In genomic region chr21:46634427-46634826, GRCh38 we compare ENCODE assay signal across 10 cellular contexts. TPM values are rescaled to one million over a fixed set of nuclear protein-coding genes. Genes with fewer than 3 reads are reported as not detected.
A peak's percentile ranks its signal among the peaks of the same experiment; 100 is the strongest.
DNase-seq lines count a peak whose midpoint lies in the region; ATAC-seq, FAIRE-seq and TF ChIP-seq lines count a peak whose summit lies in the region.
"Had no signal": no experiment of that assay in that cellular context is flagged by ENCODE, and none has a peak within 500 bp of the region (broad histone marks: within the 10 kb centered on the region; RNA-seq: fewer than 3 reads in every experiment).

No MANE protein-coding gene starts in this region.

- H3K9ac ChIP-seq in mesenchymal stem cell (ENCODE audit: low read length), result peak overlapping the region; percentile 98

- H2BK12ac ChIP-seq in mesenchymal stem cell (ENCODE audit: low read length in 2 of 2), result no peak overlapping the region

- H3K4me2 ChIP-seq in mesenchymal stem cell (ENCODE audit: low read length, poor library complexity, severe bottlenecking), result no peak overlapping the region

- no peak for FAIRE-seq in small intestine (lab: Jason Lieb, UNC)

- no peak for ATAC-seq in heart right ventricle
- no peak for ATAC-seq in Right ventricle myocardium superior (ENCODE audit: poor library complexity)
- no peak for ATAC-seq in upper lobe of right lung

- WGBS in heart right ventricle, 2 donors, result 89 to 95% methylated on average over 8 of the region's 8 CpGs
- WGBS in adrenal gland, 4 donors, result 70 to 86% (median 76%) methylated on average over 8 of the region's 8 CpGs
- 91% methylated on average over 8 of the region's 8 CpGs for WGBS in mesenchymal stem cell
- WGBS in small intestine, 3 donors, result 73 to 87% (median 83%) methylated on average over 8 of the region's 8 CpGs

- H3K27me3 ChIP-seq in heart right ventricle, result no peaks in the 10 kb centered on the region
- no peaks in the 10 kb centered on the region for H3K27me3 ChIP-seq in adrenal gland
- peaks cover 0 to under 1% of the 10 kb centered on the region in 2 experiments for H3K27me3 ChIP-seq in mesenchymal stem cell (ENCODE audit: control insufficient read depth in 1 of 2, insufficient read depth in 1 of 2, low read length in 2 of 2)
- H3K27me3 ChIP-seq in upper lobe of right lung, result no peaks in the 10 kb centered on the region
- no peaks in the 10 kb centered on the region for H3K27me3 ChIP-seq in small intestine (ENCODE audit: control insufficient read depth in 2 of 2, insufficient read depth in 2 of 2, low read length in 2 of 2)

- peaks cover 0 to 44% (median 33%) of the 10 kb centered on the region in 9 donors for H3K4me1 ChIP-seq in heart right ventricle
- peaks cover 10 to 33% of the 10 kb centered on the region in 2 donors for H3K4me1 ChIP-seq in adrenal gland (replicated peaks in 1 of 2)
- H3K4me1 ChIP-seq in mesenchymal stem cell (ENCODE audit: control insufficient read depth, insufficient read depth, low read depth, low read length), result peaks cover 5% of the 10 kb centered on the region
- H3K4me1 ChIP-seq in upper lobe of right lung, result peaks cover 32% of the 10 kb centered on the region
- H3K4me1 ChIP-seq in small intestine (ENCODE audit: control insufficient read depth in 2 of 2, insufficient read depth in 1 of 2, low read depth in 1 of 2, low read length in 1 of 2), result peaks cover 0 to 2% of the 10 kb centered on the region in 2 donors

- H3K79me1 ChIP-seq in mesenchymal stem cell (replicated peaks; ENCODE audit: low read length, poor library complexity, severe bottlenecking), result no peaks in the 10 kb centered on the region

- no peak overlapping the region for H3K23ac ChIP-seq in mesenchymal stem cell (ENCODE audit: low read length in 2 of 2)

- H2BK15ac ChIP-seq in mesenchymal stem cell (ENCODE audit: low read depth, poor library complexity, severe bottlenecking), result no peak overlapping the region

- peak overlapping the region; percentile 80 for H4K8ac ChIP-seq in mesenchymal stem cell (ENCODE audit: low read length)

- DNase-seq in heart right ventricle (no peak), Right ventricle myocardium superior (no peak), adrenal gland (no peak), mesenchymal stem cell (no peak), upper lobe of right lung (peak; percentile 53), germinal center (ENCODE audit: low spot score) (no peak), small intestine (no peak), glomerular visceral epithelial cell (ENCODE audit: extremely low spot score) (no peak)

- TF ChIP-seq POLR2A in adrenal gland (IDR thresholded peaks at IDR 0.05), result no peak

- H3K4ac ChIP-seq in mesenchymal stem cell (ENCODE audit: low read depth in 1 of 2, low read length in 2 of 2), result peak overlapping the region in 1 of 2 experiments; percentile 54

- no peak overlapping the region for H2BK5ac ChIP-seq in mesenchymal stem cell (ENCODE audit: low read depth, low read length, poor library complexity, severe bottlenecking)

- H2AK5ac ChIP-seq in mesenchymal stem cell (ENCODE audit: low read length, severe bottlenecking), result no peak overlapping the region

- H2AFZ ChIP-seq in mesenchymal stem cell (ENCODE audit: low read depth, low read length), result no peak overlapping the region

- no peak overlapping the region for H3K18ac ChIP-seq in mesenchymal stem cell (ENCODE audit: low read depth in 1 of 2, low read length in 2 of 2)

- no peak overlapping the region for H3K14ac ChIP-seq in mesenchymal stem cell (ENCODE audit: low read length in 2 of 2)

- H3K27ac ChIP-seq in heart right ventricle (peak overlapping the region in 9 of 10 donors; percentile 95 to 99 (median 98)), adrenal gland (peak overlapping the region in 4 of 5 donors; percentile 96 to 100 (median 98)), mesenchymal stem cell (ENCODE audit: low read length, poor library complexity, severe bottlenecking) (peak overlapping the region; percentile 93), upper lobe of right lung (peak overlapping the region; percentile 99), small intestine (ENCODE audit: low read depth in 1 of 2, low read length in 1 of 2) (peak overlapping the region in 1 of 2 donors; percentile 94)

- no peak for TF ChIP-seq CTCF in heart right ventricle (IDR thresholded peaks at IDR 0.05)
- TF ChIP-seq CTCF in adrenal gland (IDR thresholded peaks at IDR 0.05), result no peak
- TF ChIP-seq CTCF in upper lobe of right lung (IDR thresholded peaks at IDR 0.05), result no peak

- intact Hi-C loops in heart right ventricle (cut with DNase I), result no loop called here
- intact Hi-C loops in Right ventricle myocardium superior (cut with DNase I), result no loop called here
- intact Hi-C loops in adrenal gland (cut with DNase I), result no loop called here
- intact Hi-C loops in upper lobe of right lung (cut with DNase I), result no loop called here

- H3K4me3 ChIP-seq in heart right ventricle, result peak overlapping the region in 8 of 10 donors; percentile 80 to 96 (median 90)
- H3K4me3 ChIP-seq in adrenal gland, result peak overlapping the region in 1 of 4 donors; percentile 93
- peak overlapping the region in 1 of 2 experiments; percentile 99 for H3K4me3 ChIP-seq in mesenchymal stem cell (ENCODE audit: insufficient read depth in 1 of 2, low read depth in 1 of 2, low read length in 2 of 2)
- H3K4me3 ChIP-seq in upper lobe of right lung, result peak overlapping the region; percentile 96
- no peak overlapping the region for H3K4me3 ChIP-seq in small intestine (ENCODE audit: low read depth in 1 of 2, low read length in 2 of 2)

- no peak overlapping the region for H2BK120ac ChIP-seq in mesenchymal stem cell (ENCODE audit: low read depth, low read length)

- no peak overlapping the region for H4K91ac ChIP-seq in mesenchymal stem cell (ENCODE audit: low read length)

- peaks cover 0 to 13% (median 0%) of the 10 kb centered on the region in 9 donors for H3K36me3 ChIP-seq in heart right ventricle
- H3K36me3 ChIP-seq in adrenal gland (replicated peaks in 1 of 2), result no peaks in the 10 kb centered on the region
- H3K36me3 ChIP-seq in mesenchymal stem cell (ENCODE audit: control insufficient read depth in 1 of 2, insufficient read depth in 2 of 2, low read depth in 1 of 2, low read length in 2 of 2), result peaks cover 0 to 21% of the 10 kb centered on the region in 2 experiments
- H3K36me3 ChIP-seq in upper lobe of right lung, result peaks cover 11% of the 10 kb centered on the region
- H3K36me3 ChIP-seq in small intestine (ENCODE audit: control insufficient read depth in 2 of 2, insufficient read depth in 2 of 2, low read length in 2 of 2), result peaks cover 0 to 3% of the 10 kb centered on the region in 2 donors

- no peaks in the 10 kb centered on the region for H3K9me3 ChIP-seq in heart right ventricle
- H3K9me3 ChIP-seq in adrenal gland (replicated peaks in 1 of 3), result no peaks in the 10 kb centered on the region
- no peaks in the 10 kb centered on the region for H3K9me3 ChIP-seq in mesenchymal stem cell (ENCODE audit: control insufficient read depth, low read length)
- H3K9me3 ChIP-seq in upper lobe of right lung, result no peaks in the 10 kb centered on the region
- H3K9me3 ChIP-seq in small intestine (ENCODE audit: control insufficient read depth, low read depth), result no peaks in the 10 kb centered on the region

RNA-seq across cellular contexts. Expression of gene PRMT2, which starts 1.0 kb away (rescaled TPM):
- 10 to 100 TPM; 40.3 to 70.1 (median 56.9) TPM for total RNA-seq in heart right ventricle
- polyA plus RNA-seq in heart right ventricle, result 10 to 100 TPM; 31.2 to 51.6 TPM
- total RNA-seq in Right ventricle myocardium superior, result 49.8 TPM
- 10 to 100 TPM; 49.4 to 90.3 (median 78.3) TPM for total RNA-seq in adrenal gland
- polyA plus RNA-seq in adrenal gland, result 10 to 100 TPM; 47.4 to 57.6 (median 48.3) TPM
- 52.5 TPM for polyA plus RNA-seq in mesenchymal stem cell (2013, experiment 1 of 2)
- polyA plus RNA-seq in mesenchymal stem cell (2013, experiment 2 of 2), result 50.4 TPM
- total RNA-seq in upper lobe of right lung, result 114 TPM
- polyA plus RNA-seq in small intestine, result 10 to 100 TPM; 55.7 to 71.1 (median 70.1) TPM

RNA-seq across cellular contexts. Expression of gene S100B, which starts 29.5 kb away (rescaled TPM):
- total RNA-seq in heart right ventricle (1 to 10 TPM in 8 of 10 donors, under 1 TPM in 1, not detected in 1; 0.53 to 5.2 (median 2.9) TPM), Right ventricle myocardium superior (5.5 TPM), adrenal gland (10 to 100 TPM in 3 of 8 donors, 1 to 10 TPM in 4, under 1 TPM in 1; 0.48 to 15.4 (median 3.7) TPM), upper lobe of right lung (4.5 TPM)
- polyA plus RNA-seq in heart right ventricle (10 to 100 TPM in 1 of 2 donors, 1 to 10 TPM in 1; 4.9 to 11.7 TPM), adrenal gland (10 to 100 TPM; 15.5 to 39.3 (median 38.8) TPM), small intestine (10 to 100 TPM in 1 of 3 donors, 1 to 10 TPM in 1, not detected in 1; 4.3 to 14.2 TPM)
- polyA plus RNA-seq in mesenchymal stem cell (2013, experiment 1 of 2), result not detected
- not detected for polyA plus RNA-seq in mesenchymal stem cell (2013, experiment 2 of 2)
- total RNA-seq: glomerular endothelial cell, M059J had no signal

Comparison
In these comparisons a context has a peak if more than half of its experiments do, and no peak if none do; other contexts are left out.
1. H3K4me3 ChIP-seq: peak in heart right ventricle (8 of 10) and upper lobe of right lung (single experiment); none in small intestine (0 of 2).